Comparison of ENCODE assay signal across 2 cellular contexts in genomic region chr17:7221281-7222092, GRCh38.
A peak's percentile ranks its signal among the peaks of the same experiment; 100 is the strongest.
TF ChIP-seq lines count a peak whose summit lies in the region.

No MANE protein-coding gene starts in this region.

TF ChIP-seq in SK-N-SH, 30 proteins besides CTCF, POLR2A, EP300 and RAD21 (continued from another document):
- TF ChIP-seq ZBTB33 (IDR thresholded peaks at IDR 0.05; ENCODE audit: borderline replicate concordance, low read depth) (0 out of 2 replicates have a peak, but pooled peaks have one; percentile 30), MAX (IDR thresholded peaks at IDR 0.05; ENCODE audit: low read depth) (no peak), TEAD4 (IDR thresholded peaks at IDR 0.05; ENCODE audit: borderline replicate concordance, insufficient read depth) (no peak), FOSL2 (IDR thresholded peaks at IDR 0.05; ENCODE audit: borderline replicate concordance, low read depth) (no peak)

TF ChIP-seq in SK-N-SH treated with all-trans-retinoic acid at 6 μM for 48 hours, 23 proteins besides CTCF, POLR2A, EP300 and RAD21 (continued from another document):
- no peak for TF ChIP-seq CSRNP3 (CRISPR knock-in tag; IDR thresholded peaks at IDR 0.05)
- TF ChIP-seq ZFP3 (CRISPR knock-in tag; IDR thresholded peaks at IDR 0.05), result no peak
- TF ChIP-seq GLIS3 (CRISPR knock-in tag; IDR thresholded peaks at IDR 0.05), result no peak
- no peak for TF ChIP-seq TOX (CRISPR knock-in tag; IDR thresholded peaks at IDR 0.05; ENCODE audit: borderline replicate concordance)
- no peak for TF ChIP-seq RARB (CRISPR knock-in tag; IDR thresholded peaks at IDR 0.05)
- TF ChIP-seq ZNF70 (CRISPR knock-in tag; IDR thresholded peaks at IDR 0.05), result no peak
- no peak for TF ChIP-seq BACH2 (CRISPR knock-in tag; IDR thresholded peaks at IDR 0.05; ENCODE audit: borderline replicate concordance)
- TF ChIP-seq ZNF8 (CRISPR knock-in tag; IDR thresholded peaks at IDR 0.05), result no peak
- TF ChIP-seq SNAI2 (CRISPR knock-in tag; IDR thresholded peaks at IDR 0.05), result no peak
